ENCODE assay signal across 17 cellular contexts in genomic region chr18:32126538-32126937, GRCh38. TPM values are rescaled to one million over a fixed set of nuclear protein-coding genes. Genes with fewer than 3 reads are reported as not detected.
DNase-seq lines count a peak whose midpoint lies in the region; ATAC-seq, FAIRE-seq and TF ChIP-seq lines count a peak whose summit lies in the region.
"Had no signal": no experiment of that assay in that cellular context is flagged by ENCODE, and none has a peak within 500 bp of the region (broad histone marks: within the 10 kb centered on the region; RNA-seq: fewer than 3 reads in every experiment).

No MANE protein-coding gene starts in this region.

- CTCF ChIA-PET in activated CD4-positive, alpha-beta T cell treated with anti-CD3 and anti-CD28 coated beads for 36 hours (lab: Charles Lee), result interaction anchor here (1.0 kb wide), 1 partner anchor 86 kb away, joined by 3 read pairs; no protein-coding TSS in a partner anchor

- intact Hi-C loops in activated CD4-positive, alpha-beta T cell treated with anti-CD3 and anti-CD28 coated beads for 36 hours (cut with DNase I, micrococcal nuclease), result no loop called here
- intact Hi-C loops in natural killer cell (cut with micrococcal nuclease), result no loop called here

- H3K4me3 Mint-ChIP-seq in activated CD4-positive, alpha-beta T cell treated with anti-CD3 and anti-CD28 coated beads for 36 hours, result no peak overlapping the region
- H3K4me3 Mint-ChIP-seq in natural killer cell, result no peak overlapping the region
- H3K4me3 Mint-ChIP-seq in natural killer cell treated with Interleukin-12 subunit alpha and Interleukin-12 subunit beta and Interleukin-15 and Interleukin-18, amount 100 ng/mL, for 72 hours, result no peak overlapping the region
- H3K4me3 Mint-ChIP-seq: CD8-positive, alpha-beta memory T cell; HFFc6 had no signal

- H3K27ac Mint-ChIP-seq in activated CD4-positive, alpha-beta T cell treated with anti-CD3 and anti-CD28 coated beads for 36 hours, result peak overlapping the region; percentile 8
- peak overlapping the region; percentile 33 to 54 for H3K27ac Mint-ChIP-seq in natural killer cell
- H3K27ac Mint-ChIP-seq in natural killer cell treated with Interleukin-12 subunit alpha and Interleukin-12 subunit beta and Interleukin-15 and Interleukin-18, amount 100 ng/mL, for 72 hours, result peak overlapping the region in 1 of 2 donors; percentile 41
- H3K27ac Mint-ChIP-seq: HFFc6 had no signal

- peaks cover 5% of the 10 kb centered on the region for H3K4me1 ChIP-seq in foreskin keratinocyte
- H3K4me1 ChIP-seq: BLaER1, Caco-2 had no signal

- no peaks in the 10 kb centered on the region for H3K9me3 Mint-ChIP-seq in activated CD4-positive, alpha-beta T cell treated with anti-CD3 and anti-CD28 coated beads for 36 hours (ENCODE audit: low read depth)
- H3K9me3 Mint-ChIP-seq in natural killer cell, result no peaks in the 10 kb centered on the region
- H3K9me3 Mint-ChIP-seq in natural killer cell treated with Interleukin-12 subunit alpha and Interleukin-12 subunit beta and Interleukin-15 and Interleukin-18, amount 100 ng/mL, for 72 hours, result no peaks in the 10 kb centered on the region
- H3K9me3 Mint-ChIP-seq: CD8-positive, alpha-beta memory T cell; HFFc6 had no signal

- TF ChIP-seq CTCF in natural killer cell (IDR thresholded peaks at IDR 0.05), result no peak
- TF ChIP-seq CTCF in foreskin keratinocyte (conservative IDR thresholded peaks at IDR 0.05), result no peak

- no peaks in the 10 kb centered on the region for H3K27me3 Mint-ChIP-seq in activated CD4-positive, alpha-beta T cell treated with anti-CD3 and anti-CD28 coated beads for 36 hours
- H3K27me3 Mint-ChIP-seq in natural killer cell (ENCODE audit: low read depth in 2 of 2), result no peaks in the 10 kb centered on the region
- H3K27me3 Mint-ChIP-seq in natural killer cell treated with Interleukin-12 subunit alpha and Interleukin-12 subunit beta and Interleukin-15 and Interleukin-18, amount 100 ng/mL, for 72 hours, result no peaks in the 10 kb centered on the region
- H3K27me3 Mint-ChIP-seq: CD8-positive, alpha-beta memory T cell had no signal

- peaks cover 28% of the 10 kb centered on the region for H3K36me3 Mint-ChIP-seq in activated CD4-positive, alpha-beta T cell treated with anti-CD3 and anti-CD28 coated beads for 36 hours (ENCODE audit: low read depth)
- H3K36me3 Mint-ChIP-seq in natural killer cell, result peaks cover 21% of the 10 kb centered on the region
- H3K36me3 Mint-ChIP-seq in natural killer cell treated with Interleukin-12 subunit alpha and Interleukin-12 subunit beta and Interleukin-15 and Interleukin-18, amount 100 ng/mL, for 72 hours, result peaks cover 18% of the 10 kb centered on the region

- peak; percentile 36 for FAIRE-seq in islet of Langerhans (lab: Jason Lieb, UNC)
- FAIRE-seq: GM19239 had no signal

- H3K27ac ChIP-seq in foreskin keratinocyte, result no peak overlapping the region
- H3K27ac ChIP-seq: 22Rv1, BLaER1 had no signal

- no peaks in the 10 kb centered on the region for H3K27me3 ChIP-seq in foreskin keratinocyte
- H3K27me3 ChIP-seq: BLaER1 had no signal

- DNase-seq in activated CD4-positive, alpha-beta T cell treated with anti-CD3 and anti-CD28 coated beads for 36 hours, result no peak
- DNase-seq in activated CD4-positive, alpha-beta T cell treated with anti-CD3 and anti-CD28 coated beads, Interleukin-2, amount 50 U/mL, for 48 hours, result no peak
- DNase-seq in natural killer cell (no peak), foreskin keratinocyte (no peak)
- DNase-seq in natural killer cell treated with Interleukin-12 subunit alpha and Interleukin-12 subunit beta and Interleukin-15 and Interleukin-18, amount 100 ng/mL, for 72 hours (ENCODE audit: low spot score), result no peak
- DNase-seq: AML-193; Caco-2; CD8-positive, alpha-beta memory T cell; DMS53; GF-D8; HCEC 1CT; HFFc6 had no signal

- POLR2A ChIA-PET in activated CD4-positive, alpha-beta T cell treated with anti-CD3 and anti-CD28 coated beads for 36 hours (lab: Charles Lee), result no interaction called here

- no peaks in the 10 kb centered on the region for H3K4me1 Mint-ChIP-seq in activated CD4-positive, alpha-beta T cell treated with anti-CD3 and anti-CD28 coated beads for 36 hours
- H3K4me1 Mint-ChIP-seq in natural killer cell, result peaks cover 6 to 9% of the 10 kb centered on the region in 2 donors
- H3K4me1 Mint-ChIP-seq in natural killer cell treated with Interleukin-12 subunit alpha and Interleukin-12 subunit beta and Interleukin-15 and Interleukin-18, amount 100 ng/mL, for 72 hours (ENCODE audit: low read depth in 2 of 2), result no peaks in the 10 kb centered on the region

- ATAC-seq in activated CD4-positive, alpha-beta T cell treated with anti-CD3 and anti-CD28 coated beads for 36 hours, result no peak
- ATAC-seq in natural killer cell (no peak), foreskin keratinocyte (no peak), GM19351 (IDR thresholded peaks at IDR 0.05; ENCODE audit: unreplicated experiment) (no peak)
- ATAC-seq in natural killer cell treated with Interleukin-12 subunit alpha and Interleukin-12 subunit beta and Interleukin-15 and Interleukin-18, amount 100 ng/mL, for 72 hours, result no peak

RNA-seq across cellular contexts. Expression of gene RNF138, which starts 34.9 kb away (rescaled TPM):
- 10 to 100 TPM; 84.4 to 85.1 TPM for total RNA-seq in activated CD4-positive, alpha-beta T cell treated with anti-CD3 and anti-CD28 coated beads for 36 hours
- total RNA-seq in natural killer cell, result 10 to 100 TPM; 76.6 to 89.8 (median 87.7) TPM
- total RNA-seq in natural killer cell treated with Interleukin-12 subunit alpha and Interleukin-12 subunit beta and Interleukin-15 and Interleukin-18, amount 100 ng/mL, for 72 hours, result 10 to 100 TPM; 59.2 to 62.5 TPM
- 27.6 and 28.1 TPM in 2 replicates for total RNA-seq in foreskin keratinocyte
- 8.3 and 10.9 TPM in 2 replicates for polyA plus RNA-seq in foreskin keratinocyte
